In the genomic region with DNA sequence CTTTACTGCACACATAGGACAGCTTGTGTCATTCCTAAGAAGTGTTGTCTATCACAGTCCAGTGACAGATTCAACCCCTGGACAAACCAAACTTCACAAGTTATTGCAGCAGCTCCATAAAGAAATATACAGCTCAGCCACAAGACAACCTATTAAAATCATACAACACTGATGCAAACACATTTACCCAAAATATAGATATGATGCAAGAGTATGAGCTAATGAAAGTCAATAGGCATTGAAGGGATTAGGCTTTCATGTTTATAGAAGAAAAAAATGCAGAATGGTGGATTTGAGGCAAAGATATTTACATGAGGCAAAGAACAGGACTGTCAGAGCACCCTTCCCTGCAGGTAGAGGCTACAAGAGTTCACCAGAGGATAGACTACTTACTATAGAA, we compare ENCODE assay signal across 1 cellular context.
TF ChIP-seq lines count a peak whose summit lies in the region.

No MANE protein-coding gene starts in this region.

TF ChIP-seq in HepG2, 621 proteins besides CTCF, POLR2A, EP300 and RAD21:
- TF ChIP-seq CEBPG (CRISPR knock-in tag; IDR thresholded peaks at IDR 0.05) (0 out of 2 replicates have a peak, but pooled peaks have one; percentile 19), ATM (IDR thresholded peaks at IDR 0.05; ENCODE audit: borderline replicate concordance) (no peak), CEBPB (IDR thresholded peaks at IDR 0.05; ENCODE audit: borderline replicate concordance, low read depth, low read length) (peak; percentile 61; the same call in 1 of the 2 replicates), GZF1 (CRISPR knock-in tag; IDR thresholded peaks at IDR 0.05) (no peak), ATF7 (IDR thresholded peaks at IDR 0.05) (peak; percentile 47; the same call in 1 of the 2 replicates), ATF7 (CRISPR knock-in tag; IDR thresholded peaks at IDR 0.05) (no peak), SAP130 (CRISPR knock-in tag; IDR thresholded peaks at IDR 0.05; ENCODE audit: low read depth) (0 out of 2 replicates have a peak, but pooled peaks have one; percentile 12)
- TF ChIP-seq, protein P1, sequence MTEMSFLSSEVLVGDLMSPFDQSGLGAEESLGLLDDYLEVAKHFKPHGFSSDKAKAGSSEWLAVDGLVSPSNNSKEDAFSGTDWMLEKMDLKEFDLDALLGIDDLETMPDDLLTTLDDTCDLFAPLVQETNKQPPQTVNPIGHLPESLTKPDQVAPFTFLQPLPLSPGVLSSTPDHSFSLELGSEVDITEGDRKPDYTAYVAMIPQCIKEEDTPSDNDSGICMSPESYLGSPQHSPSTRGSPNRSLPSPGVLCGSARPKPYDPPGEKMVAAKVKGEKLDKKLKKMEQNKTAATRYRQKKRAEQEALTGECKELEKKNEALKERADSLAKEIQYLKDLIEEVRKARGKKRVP (CRISPR knock-in tag; IDR thresholded peaks at IDR 0.05) = peak in 1 of 2 experiments; percentile 69; a peak in 2 of 4 replicates
- TF ChIP-seq, protein P2, sequence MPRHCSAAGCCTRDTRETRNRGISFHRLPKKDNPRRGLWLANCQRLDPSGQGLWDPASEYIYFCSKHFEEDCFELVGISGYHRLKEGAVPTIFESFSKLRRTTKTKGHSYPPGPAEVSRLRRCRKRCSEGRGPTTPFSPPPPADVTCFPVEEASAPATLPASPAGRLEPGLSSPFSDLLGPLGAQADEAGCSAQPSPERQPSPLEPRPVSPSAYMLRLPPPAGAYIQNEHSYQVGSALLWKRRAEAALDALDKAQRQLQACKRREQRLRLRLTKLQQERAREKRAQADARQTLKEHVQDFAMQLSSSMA (CRISPR knock-in tag; IDR thresholded peaks at IDR 0.05) = no peak
